In the genomic region with DNA sequence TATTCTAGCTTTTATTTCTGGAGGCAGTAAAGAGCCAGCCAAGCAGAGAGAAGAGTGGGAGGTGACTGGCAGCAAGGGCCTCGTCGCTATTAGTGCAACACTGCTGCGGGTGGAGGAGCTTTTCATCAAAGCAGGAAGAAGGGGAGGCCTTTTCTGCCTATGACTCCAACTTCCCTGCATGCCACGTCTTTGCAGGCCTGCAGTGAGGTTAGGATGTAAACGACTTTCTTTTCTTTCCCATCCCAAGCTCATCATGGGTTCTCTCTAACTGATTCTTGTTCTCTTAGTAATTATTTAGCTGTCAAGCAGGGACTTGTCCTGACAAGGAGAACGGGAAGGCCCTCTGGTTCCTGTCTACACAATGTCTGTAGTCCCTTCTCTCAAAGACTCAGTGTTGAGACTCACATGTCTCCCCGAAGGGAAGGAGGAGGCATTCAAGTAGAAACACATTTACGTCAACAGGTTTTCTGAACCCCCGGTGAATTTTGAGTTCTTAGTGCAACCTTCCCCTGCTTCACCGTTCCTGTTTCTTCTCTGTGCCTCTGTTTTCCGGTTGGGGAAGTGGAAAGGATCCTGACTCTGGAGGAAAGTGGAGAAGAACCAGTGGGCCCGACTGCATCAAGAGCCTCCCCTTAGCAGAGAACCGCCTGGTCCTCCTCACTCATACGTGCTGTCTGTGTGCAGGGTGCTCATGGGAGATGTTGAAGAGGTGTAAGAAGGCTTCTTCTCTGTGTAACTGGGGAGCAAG, we compare ENCODE assay signal across 8 cellular contexts. TPM values are rescaled to one million over a fixed set of nuclear protein-coding genes. Genes with fewer than 3 reads are reported as not detected.
DNase-seq lines count a peak whose midpoint lies in the region; ATAC-seq and TF ChIP-seq lines count a peak whose summit lies in the region.

No MANE protein-coding gene starts in this region.

- peak overlapping the region; percentile 45 for H3K27ac ChIP-seq in ectodermal cell (ENCODE audit: insufficient read depth, low read depth, low read length, poor library complexity, severe bottlenecking)

- no peak overlapping the region for H3K4me3 ChIP-seq in ectodermal cell (ENCODE audit: insufficient read depth, low read depth, low read length)
- no peak overlapping the region for H3K4me3 ChIP-seq in MG63

- H3K9me3 ChIP-seq in ectodermal cell (ENCODE audit: control insufficient read depth, low read length) (no peaks in the 10 kb centered on the region), MG63 (no peaks in the 10 kb centered on the region)

- H3K36me3 ChIP-seq in ectodermal cell (ENCODE audit: control insufficient read depth, insufficient read depth, low read length) = no peaks in the 10 kb centered on the region
- H3K36me3 ChIP-seq in MG63 = no peaks in the 10 kb centered on the region

- no peak for ATAC-seq in GM18519 (IDR thresholded peaks at IDR 0.05; ENCODE audit: low FRiP score, unreplicated experiment)

- no peaks in the 10 kb centered on the region for H3K27me3 ChIP-seq in ectodermal cell (ENCODE audit: control insufficient read depth, insufficient read depth, low read length, poor library complexity, severe bottlenecking)
- no peaks in the 10 kb centered on the region for H3K27me3 ChIP-seq in MG63

- peak; percentile 37 for TF ChIP-seq POLR2A in GM18526 (IDR thresholded peaks at IDR 0.05; ENCODE audit: extremely low read depth, insufficient read length)

- peaks cover 12% of the 10 kb centered on the region for H3K4me1 ChIP-seq in ectodermal cell (ENCODE audit: control insufficient read depth, insufficient read depth, low read length)

- 53 to 58% methylated on average over 14 of the region's 14 CpGs for WGBS in ectodermal cell, 2 experiments

- DNase-seq in NAMALWA (ENCODE audit: low spot score) (peak; percentile 74), mucosa of gallbladder (ENCODE audit: low spot score) (peak; percentile 53), MG63 (no peak)
- DNase-seq in activated CD4-positive, alpha-beta T cell treated with anti-CD3 and anti-CD28 coated beads, Interleukin-2, amount 50 U/mL, for 4 hours = peak; percentile 56 to 61
- peak; percentile 12 to 32 for DNase-seq in stimulated activated CD8-positive, alpha-beta memory T cell treated with anti-CD3 and anti-CD28 coated beads, Interleukin-4, amount 100 ng/mL, for 4 hours (ENCODE audit: low read depth in 2 of 2, low spot score in 1 of 2)

RNA-seq across cellular contexts. Expression of a gene that starts 56.9 kb away (rescaled TPM):
- polyA plus RNA-seq in ectodermal cell (2013, experiment 1 of 4) = 47.3 TPM
- 50.3 TPM for polyA plus RNA-seq in ectodermal cell (2013, experiment 2 of 4)
- polyA plus RNA-seq in ectodermal cell (2013, experiment 3 of 4) = 30.6 TPM
- 38.3 TPM for polyA plus RNA-seq in ectodermal cell (2013, experiment 4 of 4)
- 68.0 TPM for total RNA-seq in mucosa of gallbladder
- 2.6 and 11.2 TPM in 2 replicates for total RNA-seq in MG63 (2014; rRNA removed; shearing (Covaris generic); ENCODE audit: low replicate concordance)
